8 cellular contexts compared by ENCODE assay signal in genomic region chr22:40525250-40525884, GRCh38.
DNase-seq lines count a peak whose midpoint lies in the region; ATAC-seq and TF ChIP-seq lines count a peak whose summit lies in the region.

No MANE protein-coding gene starts in this region.

- H3K9me3 ChIP-seq in psoas muscle: no peaks in the 10 kb centered on the region

- no peak overlapping the region for H3K4me3 ChIP-seq in psoas muscle

- no peak overlapping the region for H3K27ac ChIP-seq in psoas muscle

- TF ChIP-seq CTCF in psoas muscle (IDR thresholded peaks at IDR 0.05): peak; percentile 68

- no peaks in the 10 kb centered on the region for H3K36me3 ChIP-seq in psoas muscle (ENCODE audit: insufficient read depth in 1 of 2, low read depth in 1 of 2)

- DNase-seq in EH (ENCODE audit: low read depth): peak; percentile 60
- DNase-seq in NOMO-1 (lab: John Stamatoyannopoulos, UW; ENCODE audit: unreplicated experiment in 2 of 2): peak; percentile 36 to 48
- DNase-seq in activated T-cell treated with anti-CD3 and anti-CD28 coated beads for 24 hours (ENCODE audit: low read depth): peak; percentile 66
- peak; percentile 38 for DNase-seq in fibroblast of gingiva (ENCODE audit: low read depth)
- DNase-seq in psoas muscle: peak; percentile 51 to 61
- no peak for DNase-seq in D341Med (ENCODE audit: low spot score)
- no peak for DNase-seq in NCI-H1436 treated with DMSO at 0.1 percent for 48 hours (lab: John Stamatoyannopoulos, UW)

- WGBS in psoas muscle, 3 donors: 44 to 53% (median 44%) methylated on average over 6 of the region's 6 CpGs

- ATAC-seq in psoas muscle: peak in 3 of 4 donors; percentile 57 to 70 (median 65)
- ATAC-seq in GM18861 (IDR thresholded peaks at IDR 0.05; ENCODE audit: unreplicated experiment): no peak

- intact Hi-C loops in psoas muscle (cut with DNase I): loop anchor here (5.0 kb wide), 2 partner anchors 112 to 122 kb away; partner anchors contain the start of gene MRTFA (in 1 of the 2)

- H3K27me3 ChIP-seq in psoas muscle (ENCODE audit: insufficient read depth in 3 of 3, low read length in 2 of 3): no peaks in the 10 kb centered on the region

- H3K4me1 ChIP-seq in psoas muscle: peaks cover 4% of the 10 kb centered on the region

Comparison
In these comparisons a context has a peak if more than half of its experiments do, and no peak if none do; other contexts are left out.
1. DNase-seq: peak in EH (single experiment), NOMO-1 (2 of 2), activated T-cell treated with anti-CD3 and anti-CD28 coated beads for 24 hours (single experiment), fibroblast of gingiva (single experiment) and psoas muscle (2 of 2); none in D341Med (single experiment) and NCI-H1436 treated with DMSO at 0.1 percent for 48 hours (single experiment).